ENCODE assay signal across 31 cellular contexts in genomic region chr12:44616385-44616784, GRCh38.
DNase-seq lines count a peak whose midpoint lies in the region; ATAC-seq, FAIRE-seq and TF ChIP-seq lines count a peak whose summit lies in the region.
"Had no signal": no experiment of that assay in that cellular context is flagged by ENCODE, and none has a peak within 500 bp of the region (broad histone marks: within the 10 kb centered on the region; RNA-seq: fewer than 3 reads in every experiment).

No MANE protein-coding gene starts in this region.

- H3K9me3 ChIP-seq in Karpas-422 (ENCODE audit: low read length): no peaks in the 10 kb centered on the region
- H3K9me3 ChIP-seq: A549, mucosa of descending colon, pancreas, right atrium auricular region, SJSA1, transverse colon had no signal

- H3K4me1 ChIP-seq in Karpas-422 (ENCODE audit: low read length): peaks cover 42% of the 10 kb centered on the region
- H3K4me1 ChIP-seq: A549, pancreas, right atrium auricular region, SJSA1, transverse colon had no signal

- no peaks in the 10 kb centered on the region for H4K20me1 ChIP-seq in Karpas-422 (ENCODE audit: insufficient read depth, low read depth, low read length)

- FAIRE-seq in GM19239 (lab: Jason Lieb, UNC): no peak
- FAIRE-seq: A549, G401.6, pancreas had no signal

- no peaks in the 10 kb centered on the region for H3K9me2 ChIP-seq in Karpas-422 (replicated peaks; ENCODE audit: insufficient read depth, low read length)

- H3K27me3 ChIP-seq in Karpas-422 (ENCODE audit: low read length): no peaks in the 10 kb centered on the region
- H3K27me3 ChIP-seq: pancreas, right atrium auricular region, SJSA1, transverse colon had no signal

- no peak overlapping the region for H3K4me3 ChIP-seq in Karpas-422 (ENCODE audit: low read length)
- H3K4me3 ChIP-seq: A549, lung, mucosa of descending colon, pancreas, right atrium auricular region, SJSA1, transverse colon had no signal

- peaks cover 9 to 23% (median 12%) of the 10 kb centered on the region in 4 donors for H3K4me1 Mint-ChIP-seq in naive thymus-derived CD8-positive, alpha-beta T cell
- H3K4me1 Mint-ChIP-seq: CD4-positive, alpha-beta memory T cell had no signal

- CTCF ChIA-PET in RWPE1 (lab: Yijun Ruan, JAX): interaction anchor here (0.6 kb wide), 1 partner anchor 314 kb away, joined by 4 read pairs; no protein-coding TSS in a partner anchor

- no peaks in the 10 kb centered on the region for H3K36me3 ChIP-seq in Karpas-422 (ENCODE audit: insufficient read depth, low read length)
- H3K36me3 ChIP-seq: pancreas, right atrium auricular region, SJSA1, transverse colon had no signal

- 0 out of 2 replicates have a peak overlapping the region, but pooled peaks have one; percentile 1 for H2AFZ ChIP-seq in Karpas-422 (ENCODE audit: low read length)

- H3K27me3 Mint-ChIP-seq in naive thymus-derived CD8-positive, alpha-beta T cell: no peaks in the 10 kb centered on the region
- H3K27me3 Mint-ChIP-seq: CD4-positive, alpha-beta memory T cell had no signal

- H3K79me2 ChIP-seq in Karpas-422 (ENCODE audit: low read length): no peaks in the 10 kb centered on the region; the same call in 1 of the 2 replicates

- ATAC-seq in naive thymus-derived CD8-positive, alpha-beta T cell: no peak
- no peak for ATAC-seq in HG03354 (IDR thresholded peaks at IDR 0.05; ENCODE audit: poor library complexity, severe bottlenecking, unreplicated experiment)
- ATAC-seq: A549; activated T-cell treated with anti-CD3 and anti-CD28 coated beads, Interleukin-2, amount 50 U/mL, for 72 hours; esophagus mucosa; mucosa of descending colon; pancreas had no signal

- peaks cover 0 to 31% (median 7%) of the 10 kb centered on the region in 3 donors for H3K36me3 Mint-ChIP-seq in naive thymus-derived CD8-positive, alpha-beta T cell

- H3K9ac ChIP-seq in Karpas-422 (ENCODE audit: low read length): no peak overlapping the region

- no peak overlapping the region for H3K4me2 ChIP-seq in Karpas-422 (ENCODE audit: low read depth, low read length, poor library complexity, severe bottlenecking)
- H3K4me2 ChIP-seq: A549 had no signal

- DNase-seq in NCI-H2227 treated with DMSO at 0.1 percent for 48 hours (lab: John Stamatoyannopoulos, UW) (peak; percentile 1), NCI-H2227 (lab: John Stamatoyannopoulos, UW; ENCODE audit: unreplicated experiment) (no peak), Karpas-422 (no peak), RWPE1 (ENCODE audit: low spot score) (peak; percentile 11), GM19239 (ENCODE audit: insufficient read length, low spot score) (no peak), NCI-H1694 (lab: John Stamatoyannopoulos, UW) (no peak)
- DNase-seq in naive thymus-derived CD8-positive, alpha-beta T cell: no peak
- DNase-seq: activated CD4-positive, alpha-beta T cell treated with anti-CD3 and anti-CD28 coated beads, Interleukin-2, amount 50 U/mL, for 4 hours; activated CD4-positive, CD25-positive, alpha-beta regulatory T cell; activated naive CD4-positive, alpha-beta T cell; activated T-cell treated with anti-CD3 and anti-CD28 coated beads, Interleukin-2, amount 50 U/mL, for 72 hours; CD4-positive, alpha-beta memory T cell; cortex of kidney; endodermal cell; foreskin melanocyte; Kasumi-1; mucosa of descending colon; MV-4-11; NCI-H2029 treated with DMSO at 0.1 percent for 48 hours; nephron progenitor cell; pancreas; stimulated activated CD4-positive, alpha-beta T cell treated with anti-CD3 and anti-CD28 coated beads, Interleukin-2, amount 100 ng/mL, for 48 hours; T-helper 1 cell; transverse colon had no signal

- POLR2A ChIA-PET in RWPE1 (lab: Yijun Ruan, JAX; ENCODE audit: low non-redundant PET): no interaction called here
- POLR2A ChIA-PET in naive thymus-derived CD8-positive, alpha-beta T cell (lab: Charles Lee): interaction anchor here (0.6 kb wide), 1 partner anchor 251 kb away, joined by 5 read pairs; no protein-coding TSS in a partner anchor

- no peak for TF ChIP-seq CTCF in RWPE1 (conservative IDR thresholded peaks at IDR 0.05; ENCODE audit: low read depth)

- no peak overlapping the region for H3K4me3 Mint-ChIP-seq in naive thymus-derived CD8-positive, alpha-beta T cell
- H3K4me3 Mint-ChIP-seq: activated T-cell treated with anti-CD3 and anti-CD28 coated beads, Interleukin-2, amount 50 U/mL, for 72 hours; CD4-positive, alpha-beta memory T cell; endodermal cell; nephron progenitor cell had no signal

- H3K27ac Mint-ChIP-seq in naive thymus-derived CD8-positive, alpha-beta T cell: peak overlapping the region in 6 of 10 donors; percentile 5 to 62 (median 32)
- H3K27ac Mint-ChIP-seq: endodermal cell, nephron progenitor cell had no signal

- no peak overlapping the region for H3K27ac ChIP-seq in Karpas-422 (ENCODE audit: low read length)
- H3K27ac ChIP-seq in RWPE1: no peak overlapping the region
- H3K27ac ChIP-seq: A549, pancreas, right atrium auricular region, SJSA1, transverse colon had no signal

- no peaks in the 10 kb centered on the region for H3K9me3 Mint-ChIP-seq in naive thymus-derived CD8-positive, alpha-beta T cell
- H3K9me3 Mint-ChIP-seq: activated T-cell treated with anti-CD3 and anti-CD28 coated beads, Interleukin-2, amount 50 U/mL, for 72 hours; CD4-positive, alpha-beta memory T cell; endodermal cell; nephron progenitor cell had no signal

Comparison
In these comparisons a context has a peak if more than half of its experiments do, and no peak if none do; other contexts are left out.
1. DNase-seq: peak in NCI-H2227 treated with DMSO at 0.1 percent for 48 hours (single experiment) and RWPE1 (single experiment); none in NCI-H2227 (single experiment), Karpas-422 (single experiment), naive thymus-derived CD8-positive, alpha-beta T cell (0 of 10), GM19239 (single experiment) and NCI-H1694 (single experiment).